35 cellular contexts compared by ENCODE assay signal in genomic region chr11:70707821-70708220, GRCh38.
"Had no signal": no experiment of that assay in that cellular context is flagged by ENCODE, and none has a peak within 500 bp of the region (broad histone marks: within the 10 kb centered on the region; RNA-seq: fewer than 3 reads in every experiment).

No MANE protein-coding gene starts in this region.

- H3K9me3 ChIP-seq: adrenal gland, MG63, Peyer's patch had no signal

- DNase-seq: activated B cell treated with CpG ODN at 0.5 μM for 24 hours; activated CD4-positive, alpha-beta memory T cell treated with anti-CD3 and anti-CD28 coated beads for 36 hours; activated CD4-positive, alpha-beta T cell treated with anti-CD3 and anti-CD28 coated beads for 4 hours; activated CD4-positive, alpha-beta T cell treated with anti-CD3 and anti-CD28 coated beads, Interleukin-2, amount 50 U/mL, for 1 hour; activated CD4-positive, CD25-positive, alpha-beta regulatory T cell treated with anti-CD3 and anti-CD28 coated beads, Interleukin-2, amount 50 U/mL, for 72 hours; activated CD8-positive, alpha-beta memory T cell treated with anti-CD3 and anti-CD28 coated beads, Interleukin-2, amount 50 U/mL, for 4 hours; activated gamma-delta T cell treated with Interleukin-2 at 50 U/mL for 16 hours; activated naive CD4-positive, alpha-beta T cell treated with anti-CD3 and anti-CD28 coated beads for 36 hours; activated T-cell treated with anti-CD3 and anti-CD28 coated beads for 4 hours; activated T-cell treated with anti-CD3 and anti-CD28 coated beads, Interleukin-2, amount 50 U/mL, for 4 hours; adrenal gland; caudate nucleus; Kasumi-1; KG1; MG63; NCI-H1048; NCI-H1105 treated with DMSO at 0.1 percent for 48 hours; NCI-H1436; NCI-H1694; NCI-H1930; NCI-H2081 treated with DMSO at 0.1 percent for 48 hours; NCI-H226; NCI-H446 treated with DMSO at 0.1 percent for 48 hours; NCI-H524; PC-3; RPMI8226; SIG-M5; SW 1271; T-helper 1 cell; T-helper 2 cell; T-helper 9 cell had no signal

- H3K4me1 ChIP-seq: adrenal gland, Peyer's patch had no signal

- H3K4me3 ChIP-seq: adrenal gland, MG63, Peyer's patch had no signal

- H3K27ac ChIP-seq: adrenal gland, Peyer's patch, VCaP had no signal

- FAIRE-seq: bronchial epithelial cell had no signal

- H3K27me3 ChIP-seq: adrenal gland, MG63, Peyer's patch had no signal

- ATAC-seq: activated naive CD4-positive, alpha-beta T cell treated with anti-CD3 and anti-CD28 coated beads, Interleukin-2, amount 50 U/mL, for 72 hours; activated T-cell treated with anti-CD3 and anti-CD28 coated beads, Interleukin-2, amount 50 U/mL, for 4 hours; PC-3 had no signal

- H3K36me3 ChIP-seq: adrenal gland, MG63, Peyer's patch had no signal
